In the genomic region with DNA sequence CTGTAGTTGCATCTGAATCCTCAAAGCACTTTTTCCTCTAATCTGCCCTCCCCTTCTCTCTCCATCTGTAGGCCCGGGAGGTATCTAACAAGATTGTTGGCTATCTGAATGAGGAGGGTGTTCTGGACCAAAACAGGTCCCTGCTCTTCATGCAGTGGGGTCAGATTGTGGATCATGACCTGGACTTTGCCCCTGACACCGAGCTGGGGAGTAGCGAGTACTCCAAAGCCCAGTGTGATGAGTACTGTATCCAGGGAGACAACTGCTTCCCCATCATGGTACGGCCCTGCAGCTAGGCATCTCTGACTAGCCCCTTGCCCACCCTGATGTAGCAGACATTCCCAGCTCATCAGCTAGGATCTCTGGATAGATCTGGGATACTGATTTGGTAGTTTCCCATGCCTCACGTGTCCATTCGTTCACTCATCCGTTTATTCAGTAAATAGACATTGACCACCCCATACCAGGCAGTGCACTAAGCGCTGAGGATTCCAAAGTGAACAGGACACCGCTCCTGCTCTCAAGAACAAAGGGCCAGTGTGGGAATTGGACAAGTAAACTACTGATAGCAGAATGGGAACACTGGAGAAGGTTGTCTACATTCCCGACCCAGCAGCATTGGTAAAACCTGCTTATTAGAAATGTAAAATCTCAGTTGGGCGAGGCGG, we compare ENCODE assay signal across 2 cellular contexts.
TF ChIP-seq lines count a peak whose summit lies in the region.

No MANE protein-coding gene starts in this region.

TF ChIP-seq in HCT116, 20 proteins besides CTCF, POLR2A, EP300 and RAD21:
- TF ChIP-seq ZFX (IDR thresholded peaks at IDR 0.05) (no peak), YY1 (IDR thresholded peaks at IDR 0.05; ENCODE audit: extremely low read depth, insufficient replicate concordance, low read depth, low read length) (no peak)

TF ChIP-seq in K562, 482 proteins besides CTCF, POLR2A, EP300 and RAD21:
- TF ChIP-seq, protein P1, sequence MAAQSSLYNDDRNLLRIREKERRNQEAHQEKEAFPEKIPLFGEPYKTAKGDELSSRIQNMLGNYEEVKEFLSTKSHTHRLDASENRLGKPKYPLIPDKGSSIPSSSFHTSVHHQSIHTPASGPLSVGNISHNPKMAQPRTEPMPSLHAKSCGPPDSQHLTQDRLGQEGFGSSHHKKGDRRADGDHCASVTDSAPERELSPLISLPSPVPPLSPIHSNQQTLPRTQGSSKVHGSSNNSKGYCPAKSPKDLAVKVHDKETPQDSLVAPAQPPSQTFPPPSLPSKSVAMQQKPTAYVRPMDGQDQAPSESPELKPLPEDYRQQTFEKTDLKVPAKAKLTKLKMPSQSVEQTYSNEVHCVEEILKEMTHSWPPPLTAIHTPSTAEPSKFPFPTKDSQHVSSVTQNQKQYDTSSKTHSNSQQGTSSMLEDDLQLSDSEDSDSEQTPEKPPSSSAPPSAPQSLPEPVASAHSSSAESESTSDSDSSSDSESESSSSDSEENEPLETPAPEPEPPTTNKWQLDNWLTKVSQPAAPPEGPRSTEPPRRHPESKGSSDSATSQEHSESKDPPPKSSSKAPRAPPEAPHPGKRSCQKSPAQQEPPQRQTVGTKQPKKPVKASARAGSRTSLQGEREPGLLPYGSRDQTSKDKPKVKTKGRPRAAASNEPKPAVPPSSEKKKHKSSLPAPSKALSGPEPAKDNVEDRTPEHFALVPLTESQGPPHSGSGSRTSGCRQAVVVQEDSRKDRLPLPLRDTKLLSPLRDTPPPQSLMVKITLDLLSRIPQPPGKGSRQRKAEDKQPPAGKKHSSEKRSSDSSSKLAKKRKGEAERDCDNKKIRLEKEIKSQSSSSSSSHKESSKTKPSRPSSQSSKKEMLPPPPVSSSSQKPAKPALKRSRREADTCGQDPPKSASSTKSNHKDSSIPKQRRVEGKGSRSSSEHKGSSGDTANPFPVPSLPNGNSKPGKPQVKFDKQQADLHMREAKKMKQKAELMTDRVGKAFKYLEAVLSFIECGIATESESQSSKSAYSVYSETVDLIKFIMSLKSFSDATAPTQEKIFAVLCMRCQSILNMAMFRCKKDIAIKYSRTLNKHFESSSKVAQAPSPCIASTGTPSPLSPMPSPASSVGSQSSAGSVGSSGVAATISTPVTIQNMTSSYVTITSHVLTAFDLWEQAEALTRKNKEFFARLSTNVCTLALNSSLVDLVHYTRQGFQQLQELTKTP (IDR thresholded peaks at IDR 0.05; ENCODE audit: low read depth in 1 of 2, partially characterized antibody in 2 of 2), result no peak
- TF ChIP-seq USF1 (CRISPR knock-in tag; IDR thresholded peaks at IDR 0.05), result 0 out of 2 replicates have a peak, but pooled peaks have one; percentile 24
TF ChIP-seq in K562: peak in this region for 1.
